8 cellular contexts compared by ENCODE assay signal in genomic region chr3:132006605-132007204, GRCh38. TPM values are rescaled to one million over a fixed set of nuclear protein-coding genes. Genes with fewer than 3 reads are reported as not detected.
DNase-seq lines count a peak whose midpoint lies in the region; ATAC-seq, FAIRE-seq and TF ChIP-seq lines count a peak whose summit lies in the region.

No MANE protein-coding gene starts in this region.

- no peak overlapping the region for H3K4me3 Mint-ChIP-seq in activated naive CD4-positive, alpha-beta T cell treated with anti-CD3 and anti-CD28 coated beads, Interleukin-2, amount 10 ng/mL, durations not matched to agents 7 days and 5 days
- no peak overlapping the region for H3K4me3 Mint-ChIP-seq in activated T-helper 2 cell treated with anti-CD3 and anti-CD28 coated beads, Interferon-gamma antibody, Interleukin-2, Interleukin-4, amounts not matched to agents 10 μg/mL and 5 μg/mL and 100 μg/mL, durations not matched to agents 14 hours and 24 hours and 36 hours (ENCODE audit: low read depth)

- no peak for TF ChIP-seq EP300 in HepG2 (IDR thresholded peaks at IDR 0.05; ENCODE audit: low read depth in 2 of 2, low read length in 2 of 2)
- TF ChIP-seq EP300 in HepG2 (CRISPR knock-in tag; IDR thresholded peaks at IDR 0.05; ENCODE audit: borderline replicate concordance) = no peak

- no peak for TF ChIP-seq RAD21 in HepG2 (CRISPR knock-in tag; IDR thresholded peaks at IDR 0.05)

- POLR2A ChIA-PET in HepG2 (lab: Yijun Ruan, JAX) = no interaction called here

- in situ Hi-C loops in HepG2 (cut with HindIII; ENCODE audit: extremely low pct_ligation_motif_present, low pct_unique_long_range_greater_than_20kb) = loop anchor here (25.0 kb wide), 1 partner anchor 969 kb away; the partner anchor contains the start of genes ASTE1 and NEK11

- H3K4me1 Mint-ChIP-seq in activated naive CD4-positive, alpha-beta T cell treated with anti-CD3 and anti-CD28 coated beads, Interleukin-2, amount 10 ng/mL, durations not matched to agents 7 days and 5 days = no peaks in the 10 kb centered on the region
- no peaks in the 10 kb centered on the region for H3K4me1 Mint-ChIP-seq in activated T-helper 2 cell treated with anti-CD3 and anti-CD28 coated beads, Interferon-gamma antibody, Interleukin-2, Interleukin-4, amounts not matched to agents 10 μg/mL and 5 μg/mL and 100 μg/mL, durations not matched to agents 14 hours and 24 hours and 36 hours (ENCODE audit: low read depth)

- WGBS in HepG2 (ENCODE audit: low lambda C conversion rate) = 1% methylated on average over 3 of the region's 3 CpGs

- peak; percentile 28 for DNase-seq in activated naive CD4-positive, alpha-beta T cell treated with anti-CD3 and anti-CD28 coated beads, Interleukin-2, amount 10 ng/mL, durations not matched to agents 7 days and 5 days
- DNase-seq in activated naive CD4-positive, alpha-beta T cell treated with anti-CD3 and anti-CD28 coated beads, Interleukin-2, amount 50 U/mL, for 16 hours = no peak
- peak; percentile 27 for DNase-seq in adipocyte (ENCODE audit: low read depth)
- DNase-seq in HepG2 (ENCODE audit: low spot score) = peak; percentile 25
- DNase-seq in activated T-helper 2 cell treated with anti-CD3 and anti-CD28 coated beads, Interferon-gamma antibody, Interleukin-2, Interleukin-4, amounts not matched to agents 10 μg/mL and 5 μg/mL and 100 μg/mL, durations not matched to agents 14 hours and 24 hours and 36 hours (ENCODE audit: low spot score) = no peak

- no peak for TF ChIP-seq POLR2A in HepG2 (IDR thresholded peaks at IDR 0.05; ENCODE audit: insufficient read depth in 1 of 2, low read depth in 2 of 2, low read length in 2 of 2)

- H3K9me3 ChIP-seq in adipocyte (ENCODE audit: control insufficient read depth, low read length) (no peaks in the 10 kb centered on the region), HepG2 (ENCODE audit: low read length) (no peaks in the 10 kb centered on the region)

- no peaks in the 10 kb centered on the region for H3K79me2 ChIP-seq in HepG2 (ENCODE audit: insufficient read depth, low read length)

- H2AFZ ChIP-seq in HepG2 (ENCODE audit: low read length) = no peak overlapping the region

- H4K20me1 ChIP-seq in HepG2 (ENCODE audit: insufficient read depth, low read length) = no peaks in the 10 kb centered on the region

- CTCF ChIA-PET in activated naive CD4-positive, alpha-beta T cell treated with anti-CD3 and anti-CD28 coated beads, Interleukin-2, amount 10 ng/mL, durations not matched to agents 7 days and 5 days (lab: Charles Lee) = interaction anchor here (1.2 kb wide), 1 partner anchor 31 kb away, joined by 3 read pairs; no protein-coding TSS in a partner anchor
- CTCF ChIA-PET in HepG2 (lab: Yijun Ruan, JAX; ENCODE audit: low intra/inter-chr PET ratio, low total read pairs) = interaction anchor here (0.8 kb wide), 1 partner anchor 22 kb away, joined by 3 read pairs; no protein-coding TSS in a partner anchor

- intact Hi-C loops in HepG2 (cut with micrococcal nuclease; ENCODE audit: unreplicated experiment) = loop anchor here (1.0 kb wide), 1 partner anchor 23 kb away; no protein-coding TSS in a partner anchor
- intact Hi-C loops in activated T-helper 2 cell treated with anti-CD3 and anti-CD28 coated beads, Interferon-gamma antibody, Interleukin-2, Interleukin-4, amounts not matched to agents 10 μg/mL and 5 μg/mL and 100 μg/mL, durations not matched to agents 14 hours and 24 hours and 36 hours (cut with micrococcal nuclease) = no loop called here

- H3K27me3 ChIP-seq in adipocyte (replicated peaks; ENCODE audit: control insufficient read depth, insufficient read depth, low read length) (no peaks in the 10 kb centered on the region), HepG2 (ENCODE audit: control insufficient read depth in 1 of 2, insufficient read depth in 2 of 2, low read length in 2 of 2) (no peaks in the 10 kb centered on the region)

- TF ChIP-seq CTCF in LNCAP (IDR thresholded peaks at IDR 0.05) = peak; percentile 81
- TF ChIP-seq CTCF in HepG2 (CRISPR knock-in tag; IDR thresholded peaks at IDR 0.05) = peak; percentile 57

- no peak overlapping the region for H3K27ac ChIP-seq in HepG2 (ENCODE audit: extremely low read length, insufficient read depth, low read length)

- no peaks in the 10 kb centered on the region for H3K36me3 Mint-ChIP-seq in activated naive CD4-positive, alpha-beta T cell treated with anti-CD3 and anti-CD28 coated beads, Interleukin-2, amount 10 ng/mL, durations not matched to agents 7 days and 5 days
- H3K36me3 Mint-ChIP-seq in activated T-helper 2 cell treated with anti-CD3 and anti-CD28 coated beads, Interferon-gamma antibody, Interleukin-2, Interleukin-4, amounts not matched to agents 10 μg/mL and 5 μg/mL and 100 μg/mL, durations not matched to agents 14 hours and 24 hours and 36 hours (ENCODE audit: low read depth) = no peaks in the 10 kb centered on the region

- H3K9ac ChIP-seq in adipocyte (ENCODE audit: low read length) = no peak overlapping the region
- H3K9ac ChIP-seq in HepG2 (ENCODE audit: insufficient read depth, low read depth, low read length) = no peak overlapping the region

- peak; percentile 63 for FAIRE-seq in HepG2 (lab: Jason Lieb, UNC)

- no TSS peak for BruUV-seq in HepG2 (replicated peaks; lab: Mats Ljungman, UMichigan)

- H3K27ac Mint-ChIP-seq in activated naive CD4-positive, alpha-beta T cell treated with anti-CD3 and anti-CD28 coated beads, Interleukin-2, amount 10 ng/mL, durations not matched to agents 7 days and 5 days = no peak overlapping the region
- no peak overlapping the region for H3K27ac Mint-ChIP-seq in activated T-helper 2 cell treated with anti-CD3 and anti-CD28 coated beads, Interferon-gamma antibody, Interleukin-2, Interleukin-4, amounts not matched to agents 10 μg/mL and 5 μg/mL and 100 μg/mL, durations not matched to agents 14 hours and 24 hours and 36 hours

- no peaks in the 10 kb centered on the region for H3K9me3 Mint-ChIP-seq in activated naive CD4-positive, alpha-beta T cell treated with anti-CD3 and anti-CD28 coated beads, Interleukin-2, amount 10 ng/mL, durations not matched to agents 7 days and 5 days
- H3K9me3 Mint-ChIP-seq in activated T-helper 2 cell treated with anti-CD3 and anti-CD28 coated beads, Interferon-gamma antibody, Interleukin-2, Interleukin-4, amounts not matched to agents 10 μg/mL and 5 μg/mL and 100 μg/mL, durations not matched to agents 14 hours and 24 hours and 36 hours = no peaks in the 10 kb centered on the region

- H3K4me2 ChIP-seq in HepG2 (ENCODE audit: low read depth, low read length) = no peak overlapping the region

- H3K4me1 ChIP-seq in adipocyte (ENCODE audit: control insufficient read depth, insufficient read depth, low read length) = peaks cover 24% of the 10 kb centered on the region
- no peaks in the 10 kb centered on the region for H3K4me1 ChIP-seq in HepG2 (ENCODE audit: insufficient read depth, low read length)

- peak; percentile 53; the same call in 1 of the 3 replicates for ATAC-seq in HepG2
- no peak for ATAC-seq in GM18867 (IDR thresholded peaks at IDR 0.05; ENCODE audit: unreplicated experiment)
- no peak for ATAC-seq in HG03442 (IDR thresholded peaks at IDR 0.05; ENCODE audit: unreplicated experiment)

- no peaks in the 10 kb centered on the region for H3K27me3 Mint-ChIP-seq in activated naive CD4-positive, alpha-beta T cell treated with anti-CD3 and anti-CD28 coated beads, Interleukin-2, amount 10 ng/mL, durations not matched to agents 7 days and 5 days
- H3K27me3 Mint-ChIP-seq in activated T-helper 2 cell treated with anti-CD3 and anti-CD28 coated beads, Interferon-gamma antibody, Interleukin-2, Interleukin-4, amounts not matched to agents 10 μg/mL and 5 μg/mL and 100 μg/mL, durations not matched to agents 14 hours and 24 hours and 36 hours (ENCODE audit: low read depth) = no peaks in the 10 kb centered on the region

- H3K36me3 ChIP-seq in adipocyte (ENCODE audit: control insufficient read depth, insufficient read depth, low read length, severe bottlenecking) = no peaks in the 10 kb centered on the region
- no peaks in the 10 kb centered on the region for H3K36me3 ChIP-seq in HepG2 (replicated peaks in 1 of 2; ENCODE audit: control insufficient read depth in 1 of 2, insufficient read depth in 2 of 2, low read length in 2 of 2)

- H3K4me3 ChIP-seq in adipocyte (ENCODE audit: low read length) (no peak overlapping the region), HepG2 (replicated peaks in 1 of 3; ENCODE audit: insufficient read depth in 1 of 3, low read depth in 2 of 3, low read length in 3 of 3) (no peak overlapping the region)

TF ChIP-seq in HepG2, 621 proteins besides CTCF, POLR2A, EP300 and RAD21 (continues in another document):
- TF ChIP-seq CEBPB (IDR thresholded peaks at IDR 0.05; ENCODE audit: borderline replicate concordance, low read depth, low read length) = peak; percentile 64; the same call in 1 of the 2 replicates

RNA-seq across cellular contexts. Expression of gene CPNE4, which starts 28.1 kb away (rescaled TPM):
- not detected in 2 replicates for total RNA-seq in HepG2 (2016; rRNA removed; fragmentation: Illumina TruSeq; extraction: Trizol)
- not detected in 2 replicates for total RNA-seq in HepG2 (2016; cell fraction: cytosol; rRNA removed; fragmentation: Illumina TruSeq; extraction: Trizol; ENCODE audit: low read depth)
- total RNA-seq in HepG2 (2016; cell fraction: insoluble cytoplasmic fraction; rRNA removed; fragmentation: Illumina TruSeq; extraction: Trizol) = not detected in 2 replicates
- total RNA-seq in HepG2 (2016; cell fraction: membrane; rRNA removed; fragmentation: Illumina TruSeq; extraction: Trizol) = not detected in 2 replicates
- not detected in 2 replicates for total RNA-seq in HepG2 (2016; cell fraction: nucleus; rRNA removed; fragmentation: Illumina TruSeq; extraction: Trizol)
- not detected in 2 replicates for polyA plus RNA-seq in HepG2 (2011; rRNA removed)
- polyA plus RNA-seq in HepG2 (2011; cell fraction: cytosol; rRNA removed) = not detected in 2 replicates
- polyA plus RNA-seq in HepG2 (2011; cell fraction: nucleus; rRNA removed) = not detected in 2 replicates
- not detected in 2 replicates for polyA plus RNA-seq in HepG2 (2012)
- polyA plus RNA-seq in HepG2 (2016; cell fraction: cytosol; fragmentation: Illumina TruSeq; extraction: Trizol; ENCODE audit: low read depth) = not detected in 2 replicates
- polyA plus RNA-seq in HepG2 (2016; cell fraction: insoluble cytoplasmic fraction; fragmentation: Illumina TruSeq; extraction: Trizol; ENCODE audit: low read depth) = not detected in 2 replicates
- not detected in 2 replicates for polyA plus RNA-seq in HepG2 (2016; cell fraction: membrane; fragmentation: Illumina TruSeq; extraction: Trizol; ENCODE audit: low read depth)
- polyA plus RNA-seq in HepG2 (2016; cell fraction: nucleus; fragmentation: Illumina TruSeq; extraction: Trizol; ENCODE audit: insufficient read depth, low read depth) = not detected in 2 replicates
- 0.07 TPM in 1 of 2 replicates, not detected in the other for polyA minus RNA-seq in HepG2 (2011; rRNA and poly(A)+ RNA removed; ENCODE audit: low replicate concordance)
- not detected in 2 replicates for polyA minus RNA-seq in HepG2 (2011; cell fraction: cytosol; rRNA and poly(A)+ RNA removed)
- polyA minus RNA-seq in HepG2 (2011; cell fraction: nucleus; rRNA and poly(A)+ RNA removed) = not detected in 2 replicates
- total RNA-seq in activated T-helper 2 cell treated with anti-CD3 and anti-CD28 coated beads, Interferon-gamma antibody, Interleukin-2, Interleukin-4, amounts not matched to agents 10 μg/mL and 5 μg/mL and 100 μg/mL, durations not matched to agents 14 hours and 24 hours and 36 hours = not detected in 2 replicates

Comparison
In these comparisons a context has a peak if more than half of its experiments do, and no peak if none do; other contexts are left out.
1. DNase-seq: peak in activated naive CD4-positive, alpha-beta T cell treated with anti-CD3 and anti-CD28 coated beads, Interleukin-2, amount 10 ng/mL, durations not matched to agents 7 days and 5 days (single experiment), adipocyte (single experiment) and HepG2 (single experiment); none in activated naive CD4-positive, alpha-beta T cell treated with anti-CD3 and anti-CD28 coated beads, Interleukin-2, amount 50 U/mL, for 16 hours (single experiment) and activated T-helper 2 cell treated with anti-CD3 and anti-CD28 coated beads, Interferon-gamma antibody, Interleukin-2, Interleukin-4, amounts not matched to agents 10 μg/mL and 5 μg/mL and 100 μg/mL, durations not matched to agents 14 hours and 24 hours and 36 hours (single experiment).